In genomic region chr5:95620030-95620869, GRCh38 we compare ENCODE assay signal across 8 cellular contexts. TPM values are rescaled to one million over a fixed set of nuclear protein-coding genes. Genes with fewer than 3 reads are reported as not detected.
DNase-seq lines count a peak whose midpoint lies in the region; ATAC-seq and TF ChIP-seq lines count a peak whose summit lies in the region.

Gene GPR150 (plus strand): TSS chr5:95620087. CDS start chr5:95620276, 189 bp downstream.

- no peak within 1 kb of the TSS for H3K27ac ChIP-seq in neuronal stem cell (replicated peaks; ENCODE audit: low read length)
- H3K27ac ChIP-seq in tibial nerve: peak within 1 kb of the TSS; percentile 14 to 77 (median 72)

- peak within 1 kb of the TSS; percentile 90 for H3K9ac ChIP-seq in neuronal stem cell (ENCODE audit: low read depth, low read length, poor library complexity)

- H3K23ac ChIP-seq in neuronal stem cell (ENCODE audit: low read depth, low read length, poor library complexity): peak within 1 kb of the TSS; percentile 44

- H3K36me3 ChIP-seq in neuronal stem cell (replicated peaks in 1 of 2; ENCODE audit: control insufficient read depth in 2 of 2, insufficient read depth in 2 of 2, low read length in 2 of 2) (no peaks in the 10 kb centered on the region), tibial nerve (no peaks in the 10 kb centered on the region)

- peaks cover 4 to 7% of the 10 kb centered on the region in 2 donors for H3K4me1 ChIP-seq in neuronal stem cell (ENCODE audit: control insufficient read depth in 2 of 2, insufficient read depth in 1 of 2, low read depth in 1 of 2, low read length in 2 of 2)
- peaks cover 0 to 25% (median 20%) of the 10 kb centered on the region in 4 donors for H3K4me1 ChIP-seq in tibial nerve

- H3K27me3 ChIP-seq in neuronal stem cell (ENCODE audit: control insufficient read depth in 3 of 3, insufficient read depth in 3 of 3, low read depth in 1 of 3, low read length in 3 of 3): peaks cover 13 to 84% (median 42%) of the 10 kb centered on the region in 3 experiments
- H3K27me3 ChIP-seq in tibial nerve: no peaks in the 10 kb centered on the region

- no peaks in the 10 kb centered on the region for H3K79me1 ChIP-seq in neuronal stem cell (ENCODE audit: low read depth, low read length)

- H3K9me3 ChIP-seq in neuronal stem cell (replicated peaks in 1 of 2; ENCODE audit: control insufficient read depth in 2 of 2, insufficient read depth in 1 of 2, low read depth in 1 of 2, low read length in 2 of 2) (peaks cover 0 to 8% of the 10 kb centered on the region in 2 donors), tibial nerve (no peaks in the 10 kb centered on the region)

- peak within 1 kb of the TSS; percentile 61 for H3K4ac ChIP-seq in neuronal stem cell (ENCODE audit: low read length)

- H2BK15ac ChIP-seq in neuronal stem cell (ENCODE audit: low read length): peak within 1 kb of the TSS; percentile 92

- TF ChIP-seq POLR2A in GM18505 (IDR thresholded peaks at IDR 0.05; ENCODE audit: borderline replicate concordance, extremely low read depth, insufficient read depth, insufficient read length) (peak; percentile 55), tibial nerve (IDR thresholded peaks at IDR 0.05) (peak in 1 of 2 donors; percentile 4)

- H2BK120ac ChIP-seq in neuronal stem cell (ENCODE audit: low read depth, low read length): peak within 1 kb of the TSS; percentile 83

- ATAC-seq in GM18505 (IDR thresholded peaks at IDR 0.05; ENCODE audit: unreplicated experiment) (peak; percentile 77), HG02973 (IDR thresholded peaks at IDR 0.05; ENCODE audit: unreplicated experiment) (peak; percentile 56)
- peak; percentile 81 to 84 for ATAC-seq in activated T-cell treated with anti-CD3 and anti-CD28 coated beads, Interleukin-2, amount 50 U/mL, for 4 hours

- peak within 1 kb of the TSS; percentile 27 for H2BK5ac ChIP-seq in neuronal stem cell (ENCODE audit: low read length)

- TF ChIP-seq CTCF in fibroblast of villous mesenchyme (IDR thresholded peaks at IDR 0.05; ENCODE audit: insufficient read depth, low read depth, low read length) (no peak), tibial nerve (IDR thresholded peaks at IDR 0.05) (peak in 1 of 5 experiments; percentile 6)

- peak within 1 kb of the TSS; percentile 96 for H3K18ac ChIP-seq in neuronal stem cell (ENCODE audit: low read length)

- peak within 1 kb of the TSS; percentile 100 for H2AFZ ChIP-seq in neuronal stem cell (ENCODE audit: low read length)

- no peak within 1 kb of the TSS for H4K8ac ChIP-seq in neuronal stem cell (ENCODE audit: low read depth, low read length)

- TF ChIP-seq EP300 in tibial nerve (IDR thresholded peaks at IDR 0.05): peak in 1 of 2 donors; percentile 55

- peak within 1 kb of the TSS; percentile 87 for H3K4me3 Mint-ChIP-seq in activated T-cell treated with anti-CD3 and anti-CD28 coated beads, Interleukin-2, amount 50 U/mL, for 4 hours

- peak within 1 kb of the TSS; percentile 98 for H3K4me2 ChIP-seq in neuronal stem cell (ENCODE audit: insufficient read depth, low read length, poor library complexity, severe bottlenecking)

- no CpG with 5 or more reads among the region's 85 CpGs for WGBS in neuronal stem cell (ENCODE audit: extremely low coverage in 2 of 2, insufficient read length in 2 of 2, insufficient replicate concordance in 1 of 2), 2 donors
- 2 to 3% methylated on average over 16 to 40 of the region's 85 CpGs for WGBS in tibial nerve, 2 donors

- peaks cover 63% of the 10 kb centered on the region for H3K4me1 Mint-ChIP-seq in activated T-cell treated with anti-CD3 and anti-CD28 coated beads, Interleukin-2, amount 50 U/mL, for 4 hours (ENCODE audit: low read depth)

- H3K4me3 ChIP-seq in fibroblast of villous mesenchyme (ENCODE audit: low read depth, low read length) (peak within 1 kb of the TSS; percentile 63), neuronal stem cell (ENCODE audit: low read length in 2 of 2) (peak within 1 kb of the TSS; percentile 48 to 82), tibial nerve (peak within 1 kb of the TSS; percentile 38 to 73 (median 70))

- H4K91ac ChIP-seq in neuronal stem cell (ENCODE audit: low read depth, low read length, poor library complexity): peak within 1 kb of the TSS; percentile 54

- in situ Hi-C loops in ACHN (cut with HindIII; ENCODE audit: low pct_ligation_motif_present, low pct_unique_long_range_greater_than_20kb, low sequenced_read_pairs): no loop called here

- DNase-seq in ACHN (peak; percentile 18), NCI-H748 (lab: John Stamatoyannopoulos, UW; ENCODE audit: unreplicated experiment) (peak; percentile 78), fibroblast of villous mesenchyme (ENCODE audit: low read depth) (peak; percentile 42), neuronal stem cell (ENCODE audit: low spot score) (peak; percentile 30), tibial nerve (ENCODE audit: low spot score in 2 of 2) (no peak)
- DNase-seq in activated T-cell treated with anti-CD3 and anti-CD28 coated beads, Interleukin-2, amount 50 U/mL, for 4 hours: peak; percentile 51

- H3K9me3 Mint-ChIP-seq in activated T-cell treated with anti-CD3 and anti-CD28 coated beads, Interleukin-2, amount 50 U/mL, for 4 hours: no peaks in the 10 kb centered on the region

- H3K27me3 Mint-ChIP-seq in activated T-cell treated with anti-CD3 and anti-CD28 coated beads, Interleukin-2, amount 50 U/mL, for 4 hours (ENCODE audit: low read depth): no peaks in the 10 kb centered on the region

- H3K36me3 Mint-ChIP-seq in activated T-cell treated with anti-CD3 and anti-CD28 coated beads, Interleukin-2, amount 50 U/mL, for 4 hours (ENCODE audit: insufficient read depth): no peaks in the 10 kb centered on the region

- no peak within 1 kb of the TSS for H2AK5ac ChIP-seq in neuronal stem cell (ENCODE audit: low read depth, low read length)

- H2BK12ac ChIP-seq in neuronal stem cell (ENCODE audit: low read length): peak within 1 kb of the TSS; percentile 66

- peak within 1 kb of the TSS; percentile 91 for H3K14ac ChIP-seq in neuronal stem cell (ENCODE audit: low read length)

RNA-seq across cellular contexts. Expression of gene GPR150, which starts in this region (rescaled TPM):
- total RNA-seq in activated T-cell treated with anti-CD3 and anti-CD28 coated beads, Interleukin-2, amount 50 U/mL, for 4 hours: under 1 TPM; 0.53 to 0.57 (median 0.55) TPM
- total RNA-seq in fibroblast of villous mesenchyme (0.32 and 0.43 TPM in 2 replicates), tibial nerve (1 to 10 TPM in 3 of 4 donors, under 1 TPM in 1; 0.44 to 3.1 (median 2.7) TPM)
- polyA plus RNA-seq in neuronal stem cell (2013, experiment 1 of 2): 0.22 TPM
- polyA plus RNA-seq in neuronal stem cell (2013, experiment 2 of 2): 0.21 TPM

Comparison
In these comparisons a context has a peak if more than half of its experiments do, and no peak if none do; other contexts are left out.
1. Peak in DNase-seq and ATAC-seq in activated T-cell treated with anti-CD3 and anti-CD28 coated beads, Interleukin-2, amount 50 U/mL, for 4 hours; RNA of the gene not detected or under 1 TPM.
2. Peak in DNase-seq and H3K4me3 ChIP-seq in fibroblast of villous mesenchyme; RNA of the gene not detected or under 1 TPM.
3. DNase-seq: peak in ACHN (single experiment), NCI-H748 (single experiment) and neuronal stem cell (single experiment); none in tibial nerve (0 of 2).
4. Peak in every context shown above with its lines, with median percentiles within 50 percentile points of each other: ATAC-seq and H3K4me3 ChIP-seq.